25 cellular contexts compared by ENCODE assay signal in genomic region chr7:124480074-124480820, GRCh38.
"Had no signal": no experiment of that assay in that cellular context is flagged by ENCODE, and none has a peak within 500 bp of the region (broad histone marks: within the 10 kb centered on the region; RNA-seq: fewer than 3 reads in every experiment).

No MANE protein-coding gene starts in this region.

- H3K4me3 Mint-ChIP-seq: activated CD4-positive, alpha-beta memory T cell treated with anti-CD3 and anti-CD28 coated beads, Interleukin-2, amount 10 ng/mL, durations not matched to agents 7 days and 5 days; activated CD4-positive, alpha-beta T cell treated with anti-CD3 and anti-CD28 coated beads for 36 hours; activated naive CD4-positive, alpha-beta T cell treated with anti-CD3 and anti-CD28 coated beads, Interleukin-2, amount 10 ng/mL, durations not matched to agents 7 days and 5 days; activated naive CD8-positive, alpha-beta T cell treated with anti-CD3 and anti-CD28 coated beads for 36 hours; activated T-cell treated with anti-CD3 and anti-CD28 coated beads, Interleukin-2, amount 50 U/mL, for 72 hours had no signal

- ATAC-seq: activated CD4-positive, alpha-beta T cell treated with anti-CD3 and anti-CD28 coated beads for 36 hours; activated T-cell treated with anti-CD3 and anti-CD28 coated beads, Interleukin-2, amount 50 U/mL, for 72 hours; Panc1; Right ventricle myocardium inferior had no signal

- H3K9ac ChIP-seq: SK-N-SH had no signal

- H3K4me3 ChIP-seq: breast epithelium had no signal

- H3K27me3 Mint-ChIP-seq: activated CD4-positive, alpha-beta memory T cell treated with anti-CD3 and anti-CD28 coated beads, Interleukin-2, amount 10 ng/mL, durations not matched to agents 7 days and 5 days; activated CD4-positive, alpha-beta T cell treated with anti-CD3 and anti-CD28 coated beads for 36 hours; activated naive CD4-positive, alpha-beta T cell treated with anti-CD3 and anti-CD28 coated beads, Interleukin-2, amount 10 ng/mL, durations not matched to agents 7 days and 5 days; activated naive CD8-positive, alpha-beta T cell treated with anti-CD3 and anti-CD28 coated beads for 36 hours had no signal

- H3K27me3 ChIP-seq: breast epithelium had no signal

- H3K4me2 ChIP-seq: SK-N-SH had no signal

- H3K27ac ChIP-seq: breast epithelium had no signal

- H3K9me3 ChIP-seq: breast epithelium, SK-N-SH had no signal

- H3K4me1 ChIP-seq: breast epithelium had no signal

- H3K36me3 ChIP-seq: breast epithelium had no signal

- H3K4me1 Mint-ChIP-seq: activated CD4-positive, alpha-beta memory T cell treated with anti-CD3 and anti-CD28 coated beads, Interleukin-2, amount 10 ng/mL, durations not matched to agents 7 days and 5 days; activated CD4-positive, alpha-beta T cell treated with anti-CD3 and anti-CD28 coated beads for 36 hours; activated naive CD4-positive, alpha-beta T cell treated with anti-CD3 and anti-CD28 coated beads, Interleukin-2, amount 10 ng/mL, durations not matched to agents 7 days and 5 days; activated naive CD8-positive, alpha-beta T cell treated with anti-CD3 and anti-CD28 coated beads for 36 hours had no signal

- H3K36me3 Mint-ChIP-seq: activated naive CD4-positive, alpha-beta T cell treated with anti-CD3 and anti-CD28 coated beads, Interleukin-2, amount 10 ng/mL, durations not matched to agents 7 days and 5 days; activated naive CD8-positive, alpha-beta T cell treated with anti-CD3 and anti-CD28 coated beads for 36 hours had no signal

- H3K27ac Mint-ChIP-seq: activated CD4-positive, alpha-beta memory T cell treated with anti-CD3 and anti-CD28 coated beads, Interleukin-2, amount 10 ng/mL, durations not matched to agents 7 days and 5 days; activated CD4-positive, alpha-beta T cell treated with anti-CD3 and anti-CD28 coated beads for 36 hours; activated naive CD4-positive, alpha-beta T cell treated with anti-CD3 and anti-CD28 coated beads, Interleukin-2, amount 10 ng/mL, durations not matched to agents 7 days and 5 days; activated naive CD8-positive, alpha-beta T cell treated with anti-CD3 and anti-CD28 coated beads for 36 hours; activated T-cell treated with anti-CD3 and anti-CD28 coated beads, Interleukin-2, amount 50 U/mL, for 72 hours; activated T-helper 2 cell treated with anti-CD3 and anti-CD28 coated beads, Interferon-gamma antibody, Interleukin-2, Interleukin-4, amounts not matched to agents 10 μg/mL and 5 μg/mL and 100 μg/mL, durations not matched to agents 14 hours and 24 hours and 36 hours had no signal

- H3K9me3 Mint-ChIP-seq: activated CD4-positive, alpha-beta memory T cell treated with anti-CD3 and anti-CD28 coated beads, Interleukin-2, amount 10 ng/mL, durations not matched to agents 7 days and 5 days; activated T-helper 2 cell treated with anti-CD3 and anti-CD28 coated beads, Interferon-gamma antibody, Interleukin-2, Interleukin-4, amounts not matched to agents 10 μg/mL and 5 μg/mL and 100 μg/mL, durations not matched to agents 14 hours and 24 hours and 36 hours had no signal

- DNase-seq: activated CD4-positive, alpha-beta memory T cell treated with anti-CD3 and anti-CD28 coated beads, Interleukin-2, amount 10 ng/mL, durations not matched to agents 7 days and 5 days; activated CD4-positive, alpha-beta T cell treated with anti-CD3 and anti-CD28 coated beads for 36 hours; activated CD4-positive, alpha-beta T cell treated with anti-CD3 and anti-CD28 coated beads, Interleukin-2, amount 50 U/mL, for 1 hour; activated gamma-delta T cell treated with Interleukin-2 at 50 U/mL for 16 hours; activated naive CD4-positive, alpha-beta T cell treated with anti-CD3 and anti-CD28 coated beads, Interleukin-2, amount 10 ng/mL, durations not matched to agents 7 days and 5 days; activated naive CD8-positive, alpha-beta T cell treated with anti-CD3 and anti-CD28 coated beads for 36 hours; activated T-cell treated with anti-CD3 and anti-CD28 coated beads for 4 hours; activated T-cell treated with anti-CD3 and anti-CD28 coated beads, Interleukin-2, amount 50 U/mL, for 72 hours; caudate nucleus; Kasumi-1; KBM-7; NCI-H1105 treated with DMSO at 0.1 percent for 48 hours; NCI-H1694; NCI-H2029; NCI-H2107; NCI-H510A treated with DMSO at 0.1 percent for 48 hours; NCI-H748 treated with DMSO at 0.1 percent for 48 hours; OCI-M1; RPMI8226; SK-N-SH; T-helper 1 cell had no signal
